In the genomic region with DNA sequence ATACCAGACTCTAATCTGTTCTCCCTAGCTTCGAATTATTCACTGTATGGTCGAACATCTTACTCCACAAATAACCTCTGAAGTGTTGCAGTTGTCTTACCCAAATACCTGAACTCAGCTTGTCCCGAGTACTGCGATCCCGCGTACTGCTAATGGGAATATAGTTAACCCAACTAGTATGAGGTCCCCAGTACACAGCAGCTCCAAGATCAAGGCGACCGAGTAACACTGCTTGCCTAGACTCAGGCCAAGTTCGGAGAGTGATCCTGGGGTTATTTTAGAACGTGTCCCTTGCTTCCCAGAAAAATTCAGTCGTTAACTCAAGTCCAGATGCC, we compare ENCODE assay signal across 8 cellular contexts. TPM values are rescaled to one million over a fixed set of nuclear protein-coding genes. Genes with fewer than 3 reads are reported as not detected.
DNase-seq lines count a peak whose midpoint lies in the region; ATAC-seq and TF ChIP-seq lines count a peak whose summit lies in the region.

No MANE protein-coding gene starts in this region.

- H3K9me3 ChIP-seq in NT2/D1 (ENCODE audit: insufficient read depth, low read length) (no peaks in the 10 kb centered on the region), endodermal cell (ENCODE audit: control insufficient read depth, low read length) (no peaks in the 10 kb centered on the region)

- H3K27ac ChIP-seq in endodermal cell (ENCODE audit: low read depth, low read length): peak overlapping the region; percentile 97

- peaks cover 10% of the 10 kb centered on the region for H3K36me3 Mint-ChIP-seq in activated CD4-positive, alpha-beta T cell treated with anti-CD3 and anti-CD28 coated beads, Interleukin-2, amount 10 ng/mL, durations not matched to agents 7 days and 5 days (ENCODE audit: low read depth)
- peaks cover 3% of the 10 kb centered on the region for H3K36me3 Mint-ChIP-seq in endodermal cell (ENCODE audit: low read depth)
- peaks cover 7% of the 10 kb centered on the region for H3K36me3 Mint-ChIP-seq in natural killer cell treated with Interleukin-12 subunit alpha and Interleukin-12 subunit beta and Interleukin-15 and Interleukin-18, amount 100 ng/mL, for 72 hours

- H3K4me3 ChIP-seq in NT2/D1 (ENCODE audit: insufficient read length, low read depth): peak overlapping the region; percentile 97
- peak overlapping the region; percentile 87 for H3K4me3 ChIP-seq in endodermal cell (ENCODE audit: low read length)

- H3K36me3 ChIP-seq in NT2/D1 (ENCODE audit: insufficient read depth, insufficient read length, low read length): peaks cover 21% of the 10 kb centered on the region
- no peaks in the 10 kb centered on the region for H3K36me3 ChIP-seq in endodermal cell (ENCODE audit: control insufficient read depth, insufficient read depth, low read length)

- peak; percentile 6 for DNase-seq in activated CD4-positive, alpha-beta T cell treated with anti-CD3 and anti-CD28 coated beads, Interleukin-2, amount 10 ng/mL, durations not matched to agents 7 days and 5 days
- no peak for DNase-seq in activated CD4-positive, alpha-beta T cell treated with anti-CD3 and anti-CD28 coated beads, Interleukin-2, amount 50 U/mL, for 4 hours
- no peak for DNase-seq in NT2/D1 (ENCODE audit: low read depth, low spot score)
- no peak for DNase-seq in endodermal cell
- DNase-seq in natural killer cell treated with Interleukin-12 subunit alpha and Interleukin-12 subunit beta and Interleukin-15 and Interleukin-18, amount 100 ng/mL, for 72 hours (ENCODE audit: low spot score): no peak
- no peak for DNase-seq in NCI-H1105 treated with DMSO at 0.1 percent for 48 hours (lab: John Stamatoyannopoulos, UW)
- no peak for DNase-seq in NCI-H2107 (lab: John Stamatoyannopoulos, UW)
- DNase-seq in AML-193 (lab: John Stamatoyannopoulos, UW): no peak

- peaks cover 35% of the 10 kb centered on the region for H3K4me1 Mint-ChIP-seq in activated CD4-positive, alpha-beta T cell treated with anti-CD3 and anti-CD28 coated beads, Interleukin-2, amount 10 ng/mL, durations not matched to agents 7 days and 5 days
- H3K4me1 Mint-ChIP-seq in endodermal cell: peaks cover 36% of the 10 kb centered on the region
- peaks cover 24 to 37% of the 10 kb centered on the region in 2 donors for H3K4me1 Mint-ChIP-seq in natural killer cell treated with Interleukin-12 subunit alpha and Interleukin-12 subunit beta and Interleukin-15 and Interleukin-18, amount 100 ng/mL, for 72 hours (ENCODE audit: low read depth in 2 of 2)

- H3K4me1 ChIP-seq in NT2/D1 (ENCODE audit: insufficient read depth, insufficient read length) (no peaks in the 10 kb centered on the region), endodermal cell (ENCODE audit: control insufficient read depth, insufficient read depth, low read length) (no peaks in the 10 kb centered on the region)

- peak overlapping the region; percentile 96 for H3K27ac Mint-ChIP-seq in activated CD4-positive, alpha-beta T cell treated with anti-CD3 and anti-CD28 coated beads, Interleukin-2, amount 10 ng/mL, durations not matched to agents 7 days and 5 days
- peak overlapping the region; percentile 99 for H3K27ac Mint-ChIP-seq in endodermal cell
- H3K27ac Mint-ChIP-seq in natural killer cell treated with Interleukin-12 subunit alpha and Interleukin-12 subunit beta and Interleukin-15 and Interleukin-18, amount 100 ng/mL, for 72 hours: peak overlapping the region; percentile 89 to 98

- H3K27me3 ChIP-seq in NT2/D1 (ENCODE audit: insufficient read depth, insufficient read length): no peaks in the 10 kb centered on the region
- no peaks in the 10 kb centered on the region for H3K27me3 ChIP-seq in endodermal cell (ENCODE audit: control insufficient read depth, insufficient read depth, low read length, poor library complexity, severe bottlenecking)

- peaks cover 13% of the 10 kb centered on the region for H3K27me3 Mint-ChIP-seq in activated CD4-positive, alpha-beta T cell treated with anti-CD3 and anti-CD28 coated beads, Interleukin-2, amount 10 ng/mL, durations not matched to agents 7 days and 5 days
- H3K27me3 Mint-ChIP-seq in endodermal cell (ENCODE audit: insufficient read depth): peaks cover 5% of the 10 kb centered on the region
- H3K27me3 Mint-ChIP-seq in natural killer cell treated with Interleukin-12 subunit alpha and Interleukin-12 subunit beta and Interleukin-15 and Interleukin-18, amount 100 ng/mL, for 72 hours: peaks cover 13 to 18% of the 10 kb centered on the region in 2 donors

- no peak for TF ChIP-seq CTCF in endodermal cell (conservative IDR thresholded peaks at IDR 0.05)

- H3K9me3 Mint-ChIP-seq in activated CD4-positive, alpha-beta T cell treated with anti-CD3 and anti-CD28 coated beads, Interleukin-2, amount 10 ng/mL, durations not matched to agents 7 days and 5 days: no peaks in the 10 kb centered on the region
- H3K9me3 Mint-ChIP-seq in endodermal cell: no peaks in the 10 kb centered on the region
- H3K9me3 Mint-ChIP-seq in natural killer cell treated with Interleukin-12 subunit alpha and Interleukin-12 subunit beta and Interleukin-15 and Interleukin-18, amount 100 ng/mL, for 72 hours: no peaks in the 10 kb centered on the region

- CTCF ChIA-PET in activated CD4-positive, alpha-beta T cell treated with anti-CD3 and anti-CD28 coated beads, Interleukin-2, amount 10 ng/mL, durations not matched to agents 7 days and 5 days (lab: Charles Lee): interaction anchor here (0.6 to 1.7 kb wide), 7 partner anchors 9 to 503 kb away, joined by 3 to 6 read pairs (median 3); a partner anchor contains a TSS

- H3K9ac ChIP-seq in NT2/D1 (ENCODE audit: insufficient read length, low read depth) (peak overlapping the region; percentile 97), endodermal cell (ENCODE audit: extremely low read depth, low read length, poor library complexity, severe bottlenecking) (peak overlapping the region; percentile 79)

- no peak for ATAC-seq in natural killer cell treated with Interleukin-12 subunit alpha and Interleukin-12 subunit beta and Interleukin-15 and Interleukin-18, amount 100 ng/mL, for 72 hours

- POLR2A ChIA-PET in activated CD4-positive, alpha-beta T cell treated with anti-CD3 and anti-CD28 coated beads, Interleukin-2, amount 10 ng/mL, durations not matched to agents 7 days and 5 days (lab: Charles Lee): interaction anchor here (1.4 kb wide), 1 partner anchor 80 kb away, joined by 6 read pairs; a partner anchor contains a TSS

- peak overlapping the region; percentile 90 for H3K4me3 Mint-ChIP-seq in activated CD4-positive, alpha-beta T cell treated with anti-CD3 and anti-CD28 coated beads, Interleukin-2, amount 10 ng/mL, durations not matched to agents 7 days and 5 days
- peak overlapping the region; percentile 88 for H3K4me3 Mint-ChIP-seq in endodermal cell
- H3K4me3 Mint-ChIP-seq in natural killer cell treated with Interleukin-12 subunit alpha and Interleukin-12 subunit beta and Interleukin-15 and Interleukin-18, amount 100 ng/mL, for 72 hours: peak overlapping the region; percentile 95

- WGBS in endodermal cell (ENCODE audit: insufficient coverage in 1 of 2, insufficient read length in 1 of 2), 2 experiments: 42 to 53% methylated on average over 11 of the region's 11 CpGs

RNA-seq across cellular contexts. Expression of a gene that starts 0.4 kb away (rescaled TPM):
- total RNA-seq in activated CD4-positive, alpha-beta T cell treated with anti-CD3 and anti-CD28 coated beads, Interleukin-2, amount 10 ng/mL, durations not matched to agents 7 days and 5 days: 10 to 100 TPM; 66.9 to 72.0 TPM
- 100 to 1,000 TPM in 1 of 2 donors, 10 to 100 TPM in 1; 84.9 to 187 TPM for total RNA-seq in endodermal cell
- 47.8 TPM for polyA plus RNA-seq in endodermal cell (2013, experiment 1 of 2)
- polyA plus RNA-seq in endodermal cell (2013, experiment 2 of 2): 53.0 TPM
- total RNA-seq in natural killer cell treated with Interleukin-12 subunit alpha and Interleukin-12 subunit beta and Interleukin-15 and Interleukin-18, amount 100 ng/mL, for 72 hours: 100 to 1,000 TPM in 1 of 2 donors, 10 to 100 TPM in 1; 96.3 to 101 TPM
